Comparison of ENCODE assay signal across 8 cellular contexts in genomic region chr14:103607039-103607668, GRCh38. TPM values are rescaled to one million over a fixed set of nuclear protein-coding genes. Genes with fewer than 3 reads are reported as not detected.
DNase-seq lines count a peak whose midpoint lies in the region; ATAC-seq and TF ChIP-seq lines count a peak whose summit lies in the region.

No MANE protein-coding gene starts in this region.

- peaks cover 17 to 53% (median 36%) of the 10 kb centered on the region in 3 donors for H3K27me3 Mint-ChIP-seq in CD14-positive monocyte (ENCODE audit: low read depth in 3 of 3)
- peaks cover 40% of the 10 kb centered on the region for H3K27me3 Mint-ChIP-seq in activated naive CD8-positive, alpha-beta T cell treated with anti-CD3 and anti-CD28 coated beads for 36 hours

- no peak overlapping the region for H3K9ac ChIP-seq in parathyroid adenoma

- TF ChIP-seq CTCF in CD14-positive monocyte (IDR thresholded peaks at IDR 0.05): no peak
- peak; percentile 45 for TF ChIP-seq CTCF in parathyroid adenoma (IDR thresholded peaks at IDR 0.05)

- H3K4me2 ChIP-seq in parathyroid adenoma (ENCODE audit: low read length): peak overlapping the region; percentile 41

- H3K4me3 Mint-ChIP-seq in CD14-positive monocyte: peak overlapping the region; percentile 71 to 95
- H3K4me3 Mint-ChIP-seq in activated naive CD8-positive, alpha-beta T cell treated with anti-CD3 and anti-CD28 coated beads for 36 hours: peak overlapping the region; percentile 62

- H3K79me2 ChIP-seq in parathyroid adenoma: no peaks in the 10 kb centered on the region

- H3K27ac ChIP-seq in parathyroid adenoma: no peak overlapping the region

- no peaks in the 10 kb centered on the region for H3K36me3 ChIP-seq in parathyroid adenoma (ENCODE audit: control insufficient read depth, insufficient read depth, low read length)

- intact Hi-C loops in CD14-positive monocyte (cut with micrococcal nuclease): no loop called here
- intact Hi-C loops in Right ventricle myocardium inferior (cut with DNase I): no loop called here

- no peaks in the 10 kb centered on the region for H3K27me3 ChIP-seq in parathyroid adenoma (ENCODE audit: control insufficient read depth, insufficient read depth, low read length)

- H3K9me3 ChIP-seq in parathyroid adenoma (ENCODE audit: control insufficient read depth, low read length): no peaks in the 10 kb centered on the region

- H3K4me1 ChIP-seq in parathyroid adenoma: peaks cover 10% of the 10 kb centered on the region

- H3K36me3 Mint-ChIP-seq in CD14-positive monocyte: peaks cover 4 to 11% of the 10 kb centered on the region in 2 donors
- H3K36me3 Mint-ChIP-seq in activated naive CD8-positive, alpha-beta T cell treated with anti-CD3 and anti-CD28 coated beads for 36 hours: no peaks in the 10 kb centered on the region

- peak overlapping the region in 5 of 7 donors; percentile 2 to 81 (median 11) for H3K27ac Mint-ChIP-seq in CD14-positive monocyte
- peak overlapping the region; percentile 71 for H3K27ac Mint-ChIP-seq in activated naive CD8-positive, alpha-beta T cell treated with anti-CD3 and anti-CD28 coated beads for 36 hours

- H3K4me3 ChIP-seq in parathyroid adenoma (ENCODE audit: low read depth, low read length): no peak overlapping the region

- peaks cover 11 to 31% (median 26%) of the 10 kb centered on the region in 7 donors for H3K9me3 Mint-ChIP-seq in CD14-positive monocyte
- peaks cover 10% of the 10 kb centered on the region for H3K9me3 Mint-ChIP-seq in activated naive CD8-positive, alpha-beta T cell treated with anti-CD3 and anti-CD28 coated beads for 36 hours

- H2AFZ ChIP-seq in parathyroid adenoma: peak overlapping the region; percentile 73

- DNase-seq in CD14-positive monocyte (ENCODE audit: low spot score) (peak; percentile 57), M059J (ENCODE audit: low read depth) (peak; percentile 82), SK-N-DZ (ENCODE audit: low spot score) (peak; percentile 62), Right ventricle myocardium inferior (ENCODE audit: missing footprints) (peak; percentile 81)
- peak; percentile 71 for DNase-seq in activated naive CD8-positive, alpha-beta T cell treated with anti-CD3 and anti-CD28 coated beads for 36 hours

- peaks cover 40% of the 10 kb centered on the region for H3K4me1 Mint-ChIP-seq in CD14-positive monocyte
- H3K4me1 Mint-ChIP-seq in activated naive CD8-positive, alpha-beta T cell treated with anti-CD3 and anti-CD28 coated beads for 36 hours: peaks cover 18% of the 10 kb centered on the region

- ATAC-seq in GM21381 (IDR thresholded peaks at IDR 0.05; ENCODE audit: unreplicated experiment) (peak; percentile 78), Right ventricle myocardium inferior (peak; percentile 94), HG02610 (IDR thresholded peaks at IDR 0.05; ENCODE audit: unreplicated experiment) (no peak)

RNA-seq across cellular contexts. Expression of gene KLC1, which starts 21.9 kb away (rescaled TPM):
- polyA plus RNA-seq in CD14-positive monocyte: 10 to 100 TPM; 41.5 to 46.6 TPM
- 60.9 and 101 TPM in 2 replicates for total RNA-seq in M059J (2014; rRNA removed; shearing (Covaris generic))
- polyA plus RNA-seq in SK-N-DZ (2014; cell fraction: cytosol; rRNA removed): 159 and 164 TPM in 2 replicates
- 125 and 134 TPM in 2 replicates for polyA plus RNA-seq in SK-N-DZ (2014; cell fraction: nucleus; rRNA removed)
- total RNA-seq in activated naive CD8-positive, alpha-beta T cell treated with anti-CD3 and anti-CD28 coated beads for 36 hours: 10 to 100 TPM; 88.0 to 88.6 TPM
- 151 TPM for total RNA-seq in Right ventricle myocardium inferior

RNA-seq across cellular contexts. Expression of gene COA8, which starts 44.4 kb away (rescaled TPM):
- 10 to 100 TPM; 52.3 to 58.1 TPM for polyA plus RNA-seq in CD14-positive monocyte
- total RNA-seq in M059J (2014; rRNA removed; shearing (Covaris generic)): 17.7 and 30.7 TPM in 2 replicates
- 12.2 and 20.0 TPM in 2 replicates for polyA plus RNA-seq in SK-N-DZ (2014; cell fraction: cytosol; rRNA removed)
- 3.6 and 11.8 TPM in 2 replicates for polyA plus RNA-seq in SK-N-DZ (2014; cell fraction: nucleus; rRNA removed)
- 10 to 100 TPM; 42.9 to 44.2 TPM for total RNA-seq in activated naive CD8-positive, alpha-beta T cell treated with anti-CD3 and anti-CD28 coated beads for 36 hours
- total RNA-seq in Right ventricle myocardium inferior: 49.3 TPM

RNA-seq across cellular contexts. Expression of gene BAG5, which starts 44.7 kb away (rescaled TPM):
- polyA plus RNA-seq in CD14-positive monocyte: 10 to 100 TPM; 30.1 to 33.1 TPM
- total RNA-seq in M059J (2014; rRNA removed; shearing (Covaris generic)): 18.6 and 22.6 TPM in 2 replicates
- polyA plus RNA-seq in SK-N-DZ (2014; cell fraction: cytosol; rRNA removed): 10.6 and 12.5 TPM in 2 replicates
- 6.9 and 7.6 TPM in 2 replicates for polyA plus RNA-seq in SK-N-DZ (2014; cell fraction: nucleus; rRNA removed)
- 10 to 100 TPM; 36.3 to 38.9 TPM for total RNA-seq in activated naive CD8-positive, alpha-beta T cell treated with anti-CD3 and anti-CD28 coated beads for 36 hours
- 16.1 TPM for total RNA-seq in Right ventricle myocardium inferior
